ENCODE assay signal across 8 cellular contexts in genomic region chr20:2873747-2874041, GRCh38. TPM values are rescaled to one million over a fixed set of nuclear protein-coding genes. Genes with fewer than 3 reads are reported as not detected.
DNase-seq lines count a peak whose midpoint lies in the region; ATAC-seq, FAIRE-seq and TF ChIP-seq lines count a peak whose summit lies in the region.

No MANE protein-coding gene starts in this region.

- peak overlapping the region; percentile 81 for H3K9ac ChIP-seq in keratinocyte (ENCODE audit: control insufficient read depth, extremely low read depth, insufficient read depth, low read length)

- POLR2A ChIA-PET in RWPE1 (lab: Yijun Ruan, JAX; ENCODE audit: low non-redundant PET), result no interaction called here

- DNase-seq in RWPE1 (ENCODE audit: low spot score) (no peak), astrocyte of the spinal cord (ENCODE audit: low read depth, low spot score) (peak; percentile 23), keratinocyte (ENCODE audit: low read depth, low spot score) (no peak)
- DNase-seq in stimulated activated CD4-positive, alpha-beta T cell treated with anti-CD3 and anti-CD28 coated beads, Interleukin-1b, Interleukin-23, amount 100 ng/mL, for 48 hours, result peak; percentile 56

- ATAC-seq in GM18511 (IDR thresholded peaks at IDR 0.05; ENCODE audit: unreplicated experiment), result peak; percentile 46
- ATAC-seq in HG02885 (IDR thresholded peaks at IDR 0.05; ENCODE audit: poor library complexity, unreplicated experiment), result peak; percentile 50
- no peak for ATAC-seq in GM19452 (IDR thresholded peaks at IDR 0.05; ENCODE audit: unreplicated experiment)
- ATAC-seq in HG02970 (IDR thresholded peaks at IDR 0.05; ENCODE audit: low FRiP score, unreplicated experiment), result no peak

- peak overlapping the region; percentile 92 for H3K4me2 ChIP-seq in keratinocyte (ENCODE audit: control insufficient read depth, extremely low read depth, insufficient read depth, low read depth, low read length)

- no peaks in the 10 kb centered on the region for H3K36me3 ChIP-seq in keratinocyte (ENCODE audit: control insufficient read depth in 2 of 2, extremely low read depth in 1 of 2, insufficient read depth in 2 of 2, low read length in 2 of 2)

- H3K27ac ChIP-seq in RWPE1 (peak overlapping the region; percentile 72), keratinocyte (ENCODE audit: control insufficient read depth, insufficient read depth, low read length) (peak overlapping the region; percentile 45)

- dilution Hi-C loops in keratinocyte (cut with MboI; ENCODE audit: extremely low pct_ligation_motif_present, low sequenced_read_pairs), result no loop called here

- CTCF ChIA-PET in RWPE1 (lab: Yijun Ruan, JAX), result interaction anchor here (0.6 kb wide), 1 partner anchor 27 kb away, joined by 3 read pairs; no protein-coding TSS in a partner anchor

- H3K4me3 ChIP-seq in astrocyte of the spinal cord (ENCODE audit: low read depth, low read length), result peak overlapping the region; percentile 89
- H3K4me3 ChIP-seq in keratinocyte (ENCODE audit: control insufficient read depth in 2 of 3, extremely low read depth in 1 of 3, insufficient read depth in 2 of 3, low read depth in 1 of 3, low read length in 3 of 3), result peak overlapping the region; percentile 91 to 96 (median 92)

- peaks cover 24% of the 10 kb centered on the region for H3K4me1 ChIP-seq in keratinocyte (ENCODE audit: control insufficient read depth, extremely low read depth, insufficient read depth, low read length)

- peak overlapping the region; percentile 23 for H2AFZ ChIP-seq in keratinocyte (ENCODE audit: control insufficient read depth, low read length)

- H3K27me3 ChIP-seq in keratinocyte (ENCODE audit: control insufficient read depth, extremely low read depth, insufficient read depth, low read length), result peaks cover 3% of the 10 kb centered on the region

- peaks cover 2% of the 10 kb centered on the region for H4K20me1 ChIP-seq in keratinocyte (ENCODE audit: control insufficient read depth, extremely low read depth, insufficient read depth, low read length)

- H3K79me2 ChIP-seq in keratinocyte (ENCODE audit: control insufficient read depth, insufficient read depth, low read length), result peaks cover 28% of the 10 kb centered on the region

- no peaks in the 10 kb centered on the region for H3K9me3 ChIP-seq in keratinocyte (ENCODE audit: control insufficient read depth, low read depth, low read length)

- TF ChIP-seq CTCF in RWPE1 (conservative IDR thresholded peaks at IDR 0.05; ENCODE audit: low read depth) (no peak), astrocyte of the spinal cord (IDR thresholded peaks at IDR 0.05; ENCODE audit: low read depth, low read length) (no peak), keratinocyte (optimal IDR thresholded peaks at IDR 0.05 in 1 of 3, IDR thresholded peaks at IDR 0.05 in 1 of 3, conservative IDR thresholded peaks at IDR 0.05 in 1 of 3; ENCODE audit: extremely low read depth in 1 of 3, insufficient read depth in 2 of 3, low read length in 3 of 3) (no peak)

- in situ Hi-C loops in astrocyte of the spinal cord (cut with HindIII; ENCODE audit: low sequenced_read_pairs), result no loop called here

- no peak for FAIRE-seq in keratinocyte (lab: Jason Lieb, UNC)

- H3K9me1 ChIP-seq in keratinocyte (ENCODE audit: control insufficient read depth, extremely low read depth, insufficient read depth, low read length), result no peaks in the 10 kb centered on the region

RNA-seq across cellular contexts. Expression of gene PTPRA, which starts 0.4 kb away (rescaled TPM):
- 39.9 to 61.2 TPM (median 53.3 TPM) in 3 replicates for polyA plus RNA-seq in keratinocyte
- polyA plus RNA-seq in keratinocyte (2011; ENCODE audit: low read depth), result 55.4 TPM
- 40.4 and 74.0 TPM in 2 replicates for polyA plus RNA-seq in keratinocyte (2011; cell fraction: cytosol; rRNA removed)
- 52.7 and 65.3 TPM in 2 replicates for polyA plus RNA-seq in keratinocyte (2011; cell fraction: nucleus; rRNA removed)
- 28.9 and 29.2 TPM in 2 replicates for polyA plus RNA-seq in keratinocyte (2012; ENCODE audit: low replicate concordance)
- 22.4 to 55.7 TPM (median 43.9 TPM) in 3 replicates for polyA minus RNA-seq in keratinocyte
- polyA minus RNA-seq in keratinocyte (2011; cell fraction: cytosol; rRNA and poly(A)+ RNA removed), result 25.5 TPM
- 19.1 and 40.7 TPM in 2 replicates for polyA minus RNA-seq in keratinocyte (2011; cell fraction: nucleus; rRNA and poly(A)+ RNA removed)

RNA-seq across cellular contexts. Expression of gene VPS16, which starts 33.1 kb away (rescaled TPM):
- 22.7 to 28.7 TPM (median 25.2 TPM) in 3 replicates for polyA plus RNA-seq in keratinocyte
- polyA plus RNA-seq in keratinocyte (2011; ENCODE audit: low read depth), result 10.4 TPM
- polyA plus RNA-seq in keratinocyte (2011; cell fraction: cytosol; rRNA removed), result 14.5 and 16.8 TPM in 2 replicates
- polyA plus RNA-seq in keratinocyte (2011; cell fraction: nucleus; rRNA removed), result 69.6 and 76.6 TPM in 2 replicates
- 21.5 and 24.3 TPM in 2 replicates for polyA plus RNA-seq in keratinocyte (2012; ENCODE audit: low replicate concordance)
- polyA minus RNA-seq in keratinocyte, result 30.2 to 36.5 TPM (median 34.4 TPM) in 3 replicates
- polyA minus RNA-seq in keratinocyte (2011; cell fraction: cytosol; rRNA and poly(A)+ RNA removed), result 29.0 TPM
- 18.7 and 20.7 TPM in 2 replicates for polyA minus RNA-seq in keratinocyte (2011; cell fraction: nucleus; rRNA and poly(A)+ RNA removed)

RNA-seq across cellular contexts. Expression of gene PCED1A, which starts 33.2 kb away (rescaled TPM):
- polyA plus RNA-seq in keratinocyte, result 4.7 to 9.9 TPM (median 5.6 TPM) in 3 replicates
- 4.5 TPM for polyA plus RNA-seq in keratinocyte (2011; ENCODE audit: low read depth)
- polyA plus RNA-seq in keratinocyte (2011; cell fraction: cytosol; rRNA removed), result 1.8 and 3.5 TPM in 2 replicates
- polyA plus RNA-seq in keratinocyte (2011; cell fraction: nucleus; rRNA removed), result 27.9 and 29.9 TPM in 2 replicates
- polyA plus RNA-seq in keratinocyte (2012; ENCODE audit: low replicate concordance), result 5.7 and 8.8 TPM in 2 replicates
- polyA minus RNA-seq in keratinocyte, result 1.6 to 4.3 TPM (median 3.1 TPM) in 3 replicates
- polyA minus RNA-seq in keratinocyte (2011; cell fraction: cytosol; rRNA and poly(A)+ RNA removed), result 6.1 TPM
- polyA minus RNA-seq in keratinocyte (2011; cell fraction: nucleus; rRNA and poly(A)+ RNA removed), result 5.9 and 6.2 TPM in 2 replicates

RNA-seq across cellular contexts. Expression of gene TMEM239, which starts 57.5 kb away (rescaled TPM):
- polyA plus RNA-seq in keratinocyte, result not detected in 3 replicates
- not detected for polyA plus RNA-seq in keratinocyte (2011; ENCODE audit: low read depth)
- polyA plus RNA-seq in keratinocyte (2011; cell fraction: cytosol; rRNA removed), result not detected in 2 replicates
- not detected in 2 replicates for polyA plus RNA-seq in keratinocyte (2011; cell fraction: nucleus; rRNA removed)
- not detected in 2 replicates for polyA plus RNA-seq in keratinocyte (2012; ENCODE audit: low replicate concordance)
- polyA minus RNA-seq in keratinocyte, result not detected in 3 replicates
- polyA minus RNA-seq in keratinocyte (2011; cell fraction: cytosol; rRNA and poly(A)+ RNA removed), result not detected
- not detected in 2 replicates for polyA minus RNA-seq in keratinocyte (2011; cell fraction: nucleus; rRNA and poly(A)+ RNA removed)

RNA-seq across cellular contexts. Expression of gene C20orf141, which starts 58.9 kb away (rescaled TPM):
- polyA plus RNA-seq in keratinocyte, result not detected in 3 replicates
- not detected for polyA plus RNA-seq in keratinocyte (2011; ENCODE audit: low read depth)
- not detected in 2 replicates for polyA plus RNA-seq in keratinocyte (2011; cell fraction: cytosol; rRNA removed)
- polyA plus RNA-seq in keratinocyte (2011; cell fraction: nucleus; rRNA removed), result not detected in 2 replicates
- not detected in 2 replicates for polyA plus RNA-seq in keratinocyte (2012; ENCODE audit: low replicate concordance)
- not detected in 3 replicates for polyA minus RNA-seq in keratinocyte
- not detected for polyA minus RNA-seq in keratinocyte (2011; cell fraction: cytosol; rRNA and poly(A)+ RNA removed)
- polyA minus RNA-seq in keratinocyte (2011; cell fraction: nucleus; rRNA and poly(A)+ RNA removed), result not detected in 2 replicates

Comparison
In these comparisons a context has a peak if more than half of its experiments do, and no peak if none do; other contexts are left out.
1. ATAC-seq: peak in GM18511 (single experiment) and HG02885 (single experiment); none in GM19452 (single experiment) and HG02970 (single experiment).
2. DNase-seq: peak in astrocyte of the spinal cord (single experiment) and stimulated activated CD4-positive, alpha-beta T cell treated with anti-CD3 and anti-CD28 coated beads, Interleukin-1b, Interleukin-23, amount 100 ng/mL, for 48 hours (single experiment); none in RWPE1 (single experiment) and keratinocyte (single experiment).